ENCODE assay signal across 17 cellular contexts in the genomic region with DNA sequence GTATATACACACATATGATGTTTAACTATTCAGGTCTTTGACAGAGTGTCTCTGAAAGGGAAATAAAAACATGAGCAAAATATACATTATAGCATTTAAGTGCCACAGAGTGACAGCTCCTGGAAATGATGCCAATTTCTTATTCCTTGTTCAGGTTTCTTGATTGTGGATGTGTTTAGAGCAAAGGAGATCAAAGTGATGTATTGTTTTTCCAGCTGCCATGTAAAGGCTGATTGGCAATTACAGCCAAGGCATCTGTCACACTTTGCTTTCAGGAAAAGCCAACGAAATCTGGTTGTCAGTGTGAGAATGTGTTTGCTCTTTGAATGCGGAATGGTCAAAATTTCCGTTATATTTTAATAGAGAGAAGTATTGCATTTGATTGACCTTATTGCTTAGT.
DNase-seq lines count a peak whose midpoint lies in the region; ATAC-seq and TF ChIP-seq lines count a peak whose summit lies in the region.
"Had no signal": no experiment of that assay in that cellular context is flagged by ENCODE, and none has a peak within 500 bp of the region (broad histone marks: within the 10 kb centered on the region; RNA-seq: fewer than 3 reads in every experiment).

No MANE protein-coding gene starts in this region.

- DNase-seq in NCI-H82 (lab: John Stamatoyannopoulos, UW): peak; percentile 64
- no peak for DNase-seq in NCI-H82 treated with DMSO at 0.1 percent for 48 hours (lab: John Stamatoyannopoulos, UW; ENCODE audit: unreplicated experiment)
- peak; percentile 76 for DNase-seq in NCI-H69 (lab: John Stamatoyannopoulos, UW)
- no peak for DNase-seq in glutamatergic neuron
- DNase-seq in NCI-H345 (lab: John Stamatoyannopoulos, UW): no peak
- no peak for DNase-seq in nephron progenitor cell
- DNase-seq in aorta: no peak
- DNase-seq: 8988T; CD4-positive, alpha-beta memory T cell; DMS53; DND-41; EL; GM23248 had no signal

- H3K27me3 ChIP-seq in aorta (ENCODE audit: control insufficient read depth in 1 of 2, insufficient read depth in 2 of 2, low read length in 1 of 2): no peaks in the 10 kb centered on the region
- H3K27me3 ChIP-seq: BLaER1 had no signal

- no peak for TF ChIP-seq CTCF in glutamatergic neuron (IDR thresholded peaks at IDR 0.05; ENCODE audit: partially characterized antibody, unreplicated experiment)
- no peak for TF ChIP-seq CTCF in nephron progenitor cell (IDR thresholded peaks at IDR 0.05)

- H3K27me3 Mint-ChIP-seq in glutamatergic neuron (ENCODE audit: unreplicated experiment): no peaks in the 10 kb centered on the region
- no peaks in the 10 kb centered on the region for H3K27me3 Mint-ChIP-seq in nephron progenitor cell (ENCODE audit: low read depth, poor library complexity)
- H3K27me3 Mint-ChIP-seq: CD4-positive, alpha-beta memory T cell had no signal

- no peaks in the 10 kb centered on the region for H3K4me1 ChIP-seq in aorta (ENCODE audit: control insufficient read depth in 1 of 2, insufficient read depth in 2 of 2, low read length in 2 of 2)
- H3K4me1 ChIP-seq: BLaER1, HAP-1 had no signal

- H3K36me3 Mint-ChIP-seq in glutamatergic neuron (ENCODE audit: unreplicated experiment) (no peaks in the 10 kb centered on the region), nephron progenitor cell (ENCODE audit: low read depth) (no peaks in the 10 kb centered on the region)
- H3K36me3 Mint-ChIP-seq: CD14-positive monocyte; CD4-positive, alpha-beta memory T cell had no signal

- no peak for ATAC-seq in aorta (ENCODE audit: low FRiP score)
- ATAC-seq: GM12878 had no signal

- H3K36me3 ChIP-seq in aorta (ENCODE audit: control insufficient read depth in 1 of 2, insufficient read depth in 2 of 2, low read length in 1 of 2): no peaks in the 10 kb centered on the region
- H3K36me3 ChIP-seq: BLaER1, HAP-1 had no signal

- H3K27ac ChIP-seq in aorta (ENCODE audit: low read depth in 1 of 2, low read length in 2 of 2): no peak overlapping the region
- H3K27ac ChIP-seq: BLaER1, GM23248 had no signal

- H3K4me3 Mint-ChIP-seq in glutamatergic neuron (ENCODE audit: unreplicated experiment) (no peak overlapping the region), nephron progenitor cell (no peak overlapping the region)
- H3K4me3 Mint-ChIP-seq: CD14-positive monocyte; CD4-positive, alpha-beta memory T cell had no signal

- H3K27ac Mint-ChIP-seq in glutamatergic neuron (ENCODE audit: unreplicated experiment) (peak overlapping the region; percentile 10), nephron progenitor cell (no peak overlapping the region)
- H3K27ac Mint-ChIP-seq: CD14-positive monocyte had no signal

- peaks cover 7% of the 10 kb centered on the region for H3K4me1 Mint-ChIP-seq in glutamatergic neuron (ENCODE audit: low read depth, unreplicated experiment)
- peaks cover 10% of the 10 kb centered on the region for H3K4me1 Mint-ChIP-seq in nephron progenitor cell
- H3K4me1 Mint-ChIP-seq: CD14-positive monocyte; CD4-positive, alpha-beta memory T cell had no signal

- WGBS in aorta, 2 donors: 58 to 72% methylated on average over 3 of the region's 3 CpGs

- H3K4me3 ChIP-seq in aorta (ENCODE audit: low read length in 2 of 2): no peak overlapping the region
- H3K4me3 ChIP-seq: BLaER1, GM12878, GM23248, HAP-1 had no signal

- H3K9me3 Mint-ChIP-seq in glutamatergic neuron (ENCODE audit: unreplicated experiment) (no peaks in the 10 kb centered on the region), nephron progenitor cell (no peaks in the 10 kb centered on the region)

- no peaks in the 10 kb centered on the region for H3K9me3 ChIP-seq in aorta (ENCODE audit: control insufficient read depth, low read length)
- H3K9me3 ChIP-seq: BLaER1, HAP-1 had no signal

- intact Hi-C loops in aorta (cut with DNase I): no loop called here

Comparison
In these comparisons a context has a peak if more than half of its experiments do, and no peak if none do; other contexts are left out.
1. DNase-seq: peak in NCI-H82 (single experiment) and NCI-H69 (single experiment); none in NCI-H82 treated with DMSO at 0.1 percent for 48 hours (single experiment), glutamatergic neuron (single experiment), NCI-H345 (single experiment), nephron progenitor cell (single experiment) and aorta (0 of 2).